In the genomic region with DNA sequence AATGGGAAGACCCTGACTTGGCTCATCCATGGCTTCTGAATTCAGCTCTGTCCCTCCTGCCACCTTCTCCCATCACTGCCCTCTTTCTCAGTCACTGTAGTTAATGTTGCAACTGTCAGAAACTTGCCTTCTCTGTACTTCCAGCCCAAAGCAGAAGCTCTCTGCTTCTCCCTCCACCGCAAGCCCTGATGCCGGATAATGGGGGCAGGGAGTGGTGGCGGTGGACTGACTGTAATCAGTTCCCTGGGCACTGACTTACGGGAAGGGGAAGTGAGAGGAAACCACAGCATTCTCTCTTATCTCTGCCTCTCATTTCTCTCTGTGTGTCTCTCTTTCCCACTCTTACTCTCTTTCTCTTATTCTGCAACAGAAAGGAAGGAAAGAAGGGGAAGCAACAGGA, we compare ENCODE assay signal across 9 cellular contexts. TPM values are rescaled to one million over a fixed set of nuclear protein-coding genes. Genes with fewer than 3 reads are reported as not detected.
DNase-seq lines count a peak whose midpoint lies in the region; ATAC-seq, FAIRE-seq and TF ChIP-seq lines count a peak whose summit lies in the region.
"Had no signal": no experiment of that assay in that cellular context is flagged by ENCODE, and none has a peak within 500 bp of the region (broad histone marks: within the 10 kb centered on the region; RNA-seq: fewer than 3 reads in every experiment).

No MANE protein-coding gene starts in this region.

- no peaks in the 10 kb centered on the region for H3K79me2 ChIP-seq in astrocyte (ENCODE audit: insufficient read depth, low read length)

- FAIRE-seq in astrocyte (lab: Jason Lieb, UNC), result no peak
- FAIRE-seq in RCC 7860 (lab: Jason Lieb, UNC), result no peak

- H3K9me3 ChIP-seq in Peyer's patch (no peaks in the 10 kb centered on the region), astrocyte (ENCODE audit: insufficient read depth, low read depth, low read length) (no peaks in the 10 kb centered on the region)

- peaks cover 5 to 43% (median 18%) of the 10 kb centered on the region in 4 donors for H3K4me1 ChIP-seq in Peyer's patch
- H3K4me1 ChIP-seq in astrocyte (ENCODE audit: insufficient read depth, low read length), result peaks cover 8% of the 10 kb centered on the region

- peak overlapping the region; percentile 77 for H3K27ac Mint-ChIP-seq in astrocyte (ENCODE audit: unreplicated experiment)
- peak overlapping the region; percentile 90 to 95 for H3K27ac Mint-ChIP-seq in natural killer cell treated with Interleukin-12 subunit alpha and Interleukin-12 subunit beta and Interleukin-15 and Interleukin-18, amount 100 ng/mL, for 72 hours

- ATAC-seq in GM18502 (IDR thresholded peaks at IDR 0.05; ENCODE audit: poor library complexity, unreplicated experiment) (peak; percentile 74), HG02759 (IDR thresholded peaks at IDR 0.05; ENCODE audit: unreplicated experiment) (peak; percentile 67)
- ATAC-seq in natural killer cell treated with Interleukin-12 subunit alpha and Interleukin-12 subunit beta and Interleukin-15 and Interleukin-18, amount 100 ng/mL, for 72 hours, result peak; percentile 90 to 91
- ATAC-seq: HCT116 had no signal

- TF ChIP-seq CTCF in Peyer's patch (IDR thresholded peaks at IDR 0.05) (no peak), astrocyte (IDR thresholded peaks at IDR 0.05; ENCODE audit: insufficient read depth, low read depth, low read length) (no peak)

- DNase-seq in Peyer's patch (peak in 2 of 3 donors; percentile 78), astrocyte (ENCODE audit: low read depth) (peak; percentile 79), occipital lobe (lab: John Stamatoyannopoulos, UW) (no peak), RCC 7860 (ENCODE audit: low spot score) (no peak), NAMALWA (ENCODE audit: low spot score) (no peak)
- peak; percentile 91 for DNase-seq in natural killer cell treated with Interleukin-12 subunit alpha and Interleukin-12 subunit beta and Interleukin-15 and Interleukin-18, amount 100 ng/mL, for 72 hours (ENCODE audit: low spot score)

- no peaks in the 10 kb centered on the region for H4K20me1 ChIP-seq in astrocyte (ENCODE audit: insufficient read depth, low read length)

- H3K27me3 ChIP-seq in Peyer's patch, result no peaks in the 10 kb centered on the region
- peaks cover 2% of the 10 kb centered on the region for H3K27me3 ChIP-seq in astrocyte (ENCODE audit: insufficient read depth, low read length)

- H3K36me3 Mint-ChIP-seq in astrocyte (ENCODE audit: low read depth, unreplicated experiment), result no peaks in the 10 kb centered on the region
- peaks cover 78% of the 10 kb centered on the region for H3K36me3 Mint-ChIP-seq in natural killer cell treated with Interleukin-12 subunit alpha and Interleukin-12 subunit beta and Interleukin-15 and Interleukin-18, amount 100 ng/mL, for 72 hours

- H3K9me3 Mint-ChIP-seq in astrocyte (ENCODE audit: unreplicated experiment), result peaks cover 4% of the 10 kb centered on the region
- peaks cover 4% of the 10 kb centered on the region for H3K9me3 Mint-ChIP-seq in natural killer cell treated with Interleukin-12 subunit alpha and Interleukin-12 subunit beta and Interleukin-15 and Interleukin-18, amount 100 ng/mL, for 72 hours

- TF ChIP-seq POLR2A in Peyer's patch (IDR thresholded peaks at IDR 0.05), result no peak

- H2AFZ ChIP-seq in astrocyte (ENCODE audit: low read depth, low read length), result peak overlapping the region; percentile 58

- no peaks in the 10 kb centered on the region for H3K27me3 Mint-ChIP-seq in astrocyte (ENCODE audit: low read depth, unreplicated experiment)
- no peaks in the 10 kb centered on the region for H3K27me3 Mint-ChIP-seq in natural killer cell treated with Interleukin-12 subunit alpha and Interleukin-12 subunit beta and Interleukin-15 and Interleukin-18, amount 100 ng/mL, for 72 hours

- H3K36me3 ChIP-seq in Peyer's patch (peaks cover 0 to 73% (median 0%) of the 10 kb centered on the region in 3 donors), astrocyte (ENCODE audit: insufficient read depth, low read length) (no peaks in the 10 kb centered on the region)

- H3K4me3 ChIP-seq in Peyer's patch (no peak overlapping the region), astrocyte (ENCODE audit: insufficient read depth, low read depth, low read length) (no peak overlapping the region)

- no peak overlapping the region for H3K4me3 Mint-ChIP-seq in astrocyte (ENCODE audit: unreplicated experiment)
- peak overlapping the region; percentile 80 for H3K4me3 Mint-ChIP-seq in natural killer cell treated with Interleukin-12 subunit alpha and Interleukin-12 subunit beta and Interleukin-15 and Interleukin-18, amount 100 ng/mL, for 72 hours

- H3K9ac ChIP-seq in astrocyte (ENCODE audit: low read length), result no peak overlapping the region

- peak overlapping the region in 2 of 4 donors; percentile 38 to 40 for H3K27ac ChIP-seq in Peyer's patch
- H3K27ac ChIP-seq in astrocyte (ENCODE audit: low read depth, low read length), result no peak overlapping the region

- H3K4me1 Mint-ChIP-seq in astrocyte (ENCODE audit: low read depth, unreplicated experiment), result peaks cover 25% of the 10 kb centered on the region
- peaks cover 80 to 90% of the 10 kb centered on the region in 2 donors for H3K4me1 Mint-ChIP-seq in natural killer cell treated with Interleukin-12 subunit alpha and Interleukin-12 subunit beta and Interleukin-15 and Interleukin-18, amount 100 ng/mL, for 72 hours (ENCODE audit: low read depth in 2 of 2)

- H3K4me2 ChIP-seq in astrocyte (ENCODE audit: low read length), result peak overlapping the region; percentile 40

RNA-seq across cellular contexts. Expression of a gene that starts 10.9 kb away (rescaled TPM):
- total RNA-seq in Peyer's patch (100 to 1,000 TPM in 3 of 4 donors, 10 to 100 TPM in 1; 52.0 to 229 (median 123) TPM), astrocyte (1.8 and 6.1 TPM in 2 replicates), occipital lobe (4.7 TPM)
- total RNA-seq in natural killer cell treated with Interleukin-12 subunit alpha and Interleukin-12 subunit beta and Interleukin-15 and Interleukin-18, amount 100 ng/mL, for 72 hours, result 100 to 1,000 TPM; 111 to 321 TPM

Comparison
In these comparisons a context has a peak if more than half of its experiments do, and no peak if none do; other contexts are left out.
1. DNase-seq: peak in Peyer's patch (2 of 3), astrocyte (single experiment) and natural killer cell treated with Interleukin-12 subunit alpha and Interleukin-12 subunit beta and Interleukin-15 and Interleukin-18, amount 100 ng/mL, for 72 hours (single experiment); none in occipital lobe (single experiment), RCC 7860 (single experiment) and NAMALWA (single experiment).
2. Peak in every context shown above with its lines, with median percentiles within 50 percentile points of each other: ATAC-seq.